ENCODE assay signal across 34 cellular contexts in genomic region chr1:85025940-85026339, GRCh38. TPM values are rescaled to one million over a fixed set of nuclear protein-coding genes. Genes with fewer than 3 reads are reported as not detected.
"Had no signal": no experiment of that assay in that cellular context is flagged by ENCODE, and none has a peak within 500 bp of the region (broad histone marks: within the 10 kb centered on the region; RNA-seq: fewer than 3 reads in every experiment).

No MANE protein-coding gene starts in this region.

- H3K4me3 ChIP-seq: adrenal gland, body of pancreas, coronary artery, dorsolateral prefrontal cortex had no signal

- H3K9me3 ChIP-seq: adrenal gland, body of pancreas had no signal

- H3K36me3 Mint-ChIP-seq: activated naive CD4-positive, alpha-beta T cell treated with anti-CD3 and anti-CD28 coated beads, Interleukin-2, amount 50 U/mL, for 24 hours; activated naive CD8-positive, alpha-beta T cell treated with anti-CD3 and anti-CD28 coated beads for 36 hours had no signal

- H3K36me3 ChIP-seq: adrenal gland, WERI-Rb-1 had no signal

- H3K27ac ChIP-seq: adrenal gland, body of pancreas, coronary artery, dorsolateral prefrontal cortex, WERI-Rb-1 had no signal

- H3K27me3 Mint-ChIP-seq: activated B cell treated with CpG ODN at 0.5 μM for 24 hours; activated naive CD8-positive, alpha-beta T cell treated with anti-CD3 and anti-CD28 coated beads, Interleukin-2, amount 50 U/mL, for 24 hours; dendritic cell treated with granulocyte-macrophage colony-stimulating factor and Interleukin-4, amounts not matched to agents 40 ng/mL and 50 ng/mL, for 4 days; T-helper 17 cell had no signal

- DNase-seq: activated B cell treated with CpG ODN at 0.5 μM for 24 hours; activated CD4-positive, alpha-beta T cell treated with anti-CD3 and anti-CD28 coated beads for 48 hours; activated CD4-positive, alpha-beta T cell treated with anti-CD3 and anti-CD28 coated beads, Interleukin-2, amount 50 U/mL, for 1 hour; activated CD4-positive, alpha-beta T cell treated with anti-CD3 and anti-CD28 coated beads, Interleukin-2, amount 50 U/mL, for 48 hours; activated CD8-positive, alpha-beta memory T cell treated with anti-CD3 and anti-CD28 coated beads for 24 hours; activated CD8-positive, alpha-beta T cell treated with anti-CD3 and anti-CD28 coated beads for 36 hours; activated effector memory CD4-positive, alpha-beta T cell treated with anti-CD3 and anti-CD28 coated beads, Interleukin-2, amount 50 U/mL, for 16 hours; activated naive CD4-positive, alpha-beta T cell treated with anti-CD3 and anti-CD28 coated beads for 36 hours; activated naive CD8-positive, alpha-beta T cell treated with anti-CD3 and anti-CD28 coated beads for 36 hours; activated naive CD8-positive, alpha-beta T cell treated with anti-CD3 and anti-CD28 coated beads, Interleukin-2, amount 50 U/mL, for 24 hours; activated T-cell treated with anti-CD3 and anti-CD28 coated beads, Interleukin-2, amount 50 U/mL, for 4 hours; adrenal gland; amygdala; aorta; body of pancreas; caudate nucleus; cerebellar nuclear complex; dorsolateral prefrontal cortex; effector memory CD4-positive, alpha-beta T cell; endodermal cell; foreskin fibroblast; head of caudate nucleus; T-helper 1 cell; T-helper 17 cell; T1000; WERI-Rb-1 had no signal

- H3K27me3 ChIP-seq: adrenal gland, body of pancreas had no signal

- H3K4me3 Mint-ChIP-seq: activated B cell treated with CpG ODN at 0.5 μM for 24 hours; activated CD8-positive, alpha-beta T cell treated with anti-CD3 and anti-CD28 coated beads for 36 hours; activated naive CD4-positive, alpha-beta T cell treated with anti-CD3 and anti-CD28 coated beads for 36 hours; activated naive CD4-positive, alpha-beta T cell treated with anti-CD3 and anti-CD28 coated beads, Interleukin-2, amount 50 U/mL, for 24 hours; activated naive CD8-positive, alpha-beta T cell treated with anti-CD3 and anti-CD28 coated beads for 36 hours; activated naive CD8-positive, alpha-beta T cell treated with anti-CD3 and anti-CD28 coated beads, Interleukin-2, amount 50 U/mL, for 24 hours; activated T-cell treated with anti-CD3 and anti-CD28 coated beads, Interleukin-2, amount 50 U/mL, for 4 hours; activated T-helper 17 cell treated with anti-CD3 and anti-CD28 coated beads, Interleukin-2, amount 50 U/mL, for 72 hours; dendritic cell treated with granulocyte-macrophage colony-stimulating factor and Interleukin-4, amounts not matched to agents 40 ng/mL and 50 ng/mL, for 4 days; endodermal cell; T-helper 17 cell; T-helper 2 cell treated with Interferon-gamma antibody and Interleukin-4, amounts not matched to agents 5 μg/mL and 100 μg/mL, for 36 hours had no signal

- H3K4me1 Mint-ChIP-seq: endodermal cell had no signal

- FAIRE-seq: frontal cortex had no signal

- H3K4me1 ChIP-seq: adrenal gland, body of pancreas had no signal

- H3K9me3 Mint-ChIP-seq: activated B cell treated with CpG ODN at 0.5 μM for 24 hours; activated CD8-positive, alpha-beta T cell treated with anti-CD3 and anti-CD28 coated beads for 36 hours; activated naive CD4-positive, alpha-beta T cell treated with anti-CD3 and anti-CD28 coated beads for 36 hours; activated naive CD4-positive, alpha-beta T cell treated with anti-CD3 and anti-CD28 coated beads, Interleukin-2, amount 50 U/mL, for 24 hours; activated naive CD8-positive, alpha-beta T cell treated with anti-CD3 and anti-CD28 coated beads for 36 hours; activated naive CD8-positive, alpha-beta T cell treated with anti-CD3 and anti-CD28 coated beads, Interleukin-2, amount 50 U/mL, for 24 hours; activated T-cell treated with anti-CD3 and anti-CD28 coated beads, Interleukin-2, amount 50 U/mL, for 4 hours; activated T-helper 17 cell treated with anti-CD3 and anti-CD28 coated beads, Interleukin-2, amount 50 U/mL, for 72 hours; dendritic cell treated with granulocyte-macrophage colony-stimulating factor and Interleukin-4, amounts not matched to agents 40 ng/mL and 50 ng/mL, for 4 days; endodermal cell; T-helper 2 cell treated with Interferon-gamma antibody and Interleukin-4, amounts not matched to agents 5 μg/mL and 100 μg/mL, for 36 hours had no signal

- ATAC-seq: activated CD4-positive, CD25-positive, alpha-beta regulatory T cell treated with anti-CD3 and anti-CD28 coated beads, Interleukin-2, amount 50 U/mL, for 24 hours; activated CD8-positive, alpha-beta T cell treated with anti-CD3 and anti-CD28 coated beads for 36 hours; activated naive CD8-positive, alpha-beta T cell treated with anti-CD3 and anti-CD28 coated beads, Interleukin-2, amount 50 U/mL, for 24 hours; activated T-cell treated with anti-CD3 and anti-CD28 coated beads, Interleukin-2, amount 50 U/mL, for 4 hours; activated T-helper 17 cell treated with anti-CD3 and anti-CD28 coated beads, Interleukin-2, amount 50 U/mL, for 72 hours; body of pancreas; esophagus mucosa; T-helper 17 cell had no signal

- H3K27ac Mint-ChIP-seq: activated B cell treated with CpG ODN at 0.5 μM for 24 hours; activated CD8-positive, alpha-beta T cell treated with anti-CD3 and anti-CD28 coated beads for 36 hours; activated naive CD4-positive, alpha-beta T cell treated with anti-CD3 and anti-CD28 coated beads for 36 hours; activated naive CD4-positive, alpha-beta T cell treated with anti-CD3 and anti-CD28 coated beads, Interleukin-2, amount 50 U/mL, for 24 hours; activated naive CD8-positive, alpha-beta T cell treated with anti-CD3 and anti-CD28 coated beads for 36 hours; activated naive CD8-positive, alpha-beta T cell treated with anti-CD3 and anti-CD28 coated beads, Interleukin-2, amount 50 U/mL, for 24 hours; activated T-helper 17 cell treated with anti-CD3 and anti-CD28 coated beads, Interleukin-2, amount 50 U/mL, for 72 hours; dendritic cell treated with granulocyte-macrophage colony-stimulating factor and Interleukin-4, amounts not matched to agents 40 ng/mL and 50 ng/mL, for 4 days; endodermal cell; T-helper 17 cell; T-helper 2 cell treated with Interferon-gamma antibody and Interleukin-4, amounts not matched to agents 5 μg/mL and 100 μg/mL, for 36 hours had no signal

RNA-seq across cellular contexts. Expression of gene MCOLN3, which starts 22.4 kb away (rescaled TPM):
- total RNA-seq: frontal cortex had no signal

RNA-seq across cellular contexts. Expression of gene MCOLN2, which starts 29.0 kb away (rescaled TPM):
- total RNA-seq: body of pancreas, frontal cortex had no signal
